21 cellular contexts compared by ENCODE assay signal in the genomic region with DNA sequence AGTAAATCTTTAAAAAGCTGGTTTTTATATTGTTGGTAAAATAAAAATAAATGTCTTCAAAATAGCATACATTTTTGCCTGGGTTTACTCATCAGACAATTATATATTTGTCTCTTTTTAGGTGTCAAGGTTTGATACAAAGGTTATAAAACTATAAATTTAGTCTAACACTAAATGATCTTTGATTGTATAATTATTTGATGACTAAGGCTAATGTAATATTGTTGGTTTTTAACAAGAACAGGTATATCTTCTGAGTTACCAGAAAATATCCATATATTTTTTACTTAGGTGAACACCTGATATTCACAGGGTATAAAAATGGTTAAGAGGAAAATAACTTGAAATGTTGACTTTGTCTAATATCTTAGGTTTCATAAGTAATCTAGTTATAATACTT.
DNase-seq lines count a peak whose midpoint lies in the region; ATAC-seq, FAIRE-seq and TF ChIP-seq lines count a peak whose summit lies in the region.
"Had no signal": no experiment of that assay in that cellular context is flagged by ENCODE, and none has a peak within 500 bp of the region (broad histone marks: within the 10 kb centered on the region; RNA-seq: fewer than 3 reads in every experiment).

No MANE protein-coding gene starts in this region.

- dilution Hi-C loops in IMR-90 (cut with HindIII; ENCODE audit: low sequenced_read_pairs, unreplicated experiment) = no loop called here

- DNase-seq in A549 (ENCODE audit: low read depth in 1 of 2, low spot score in 1 of 2) (no peak), IMR-90 (no peak), pancreas (no peak), midbrain (lab: John Stamatoyannopoulos, UW) (no peak), HT-29 (ENCODE audit: low spot score) (no peak), lower leg skin (ENCODE audit: low spot score in 2 of 2) (no peak)
- DNase-seq: 8988T; AML-193; Caco-2; Calu3; CD4-positive, alpha-beta T cell; CD8-positive, alpha-beta T cell; DMS79 treated with DMSO at 0.1 percent for 48 hours; GF-D8 had no signal

- no peak for ATAC-seq in A549
- no peak for ATAC-seq in IMR-90 (ENCODE audit: low read depth)
- ATAC-seq in pancreas = no peak
- no peak for ATAC-seq in HG03460 (IDR thresholded peaks at IDR 0.05; ENCODE audit: unreplicated experiment)
- ATAC-seq: CD8-positive, alpha-beta T cell had no signal

- H2BK15ac ChIP-seq in IMR-90 (ENCODE audit: low read depth, low read length) = no peak overlapping the region

- no peak overlapping the region for H2BK5ac ChIP-seq in IMR-90 (ENCODE audit: low read depth, low read length, poor library complexity, severe bottlenecking)

- no peaks in the 10 kb centered on the region for H3K9me1 ChIP-seq in IMR-90 (ENCODE audit: insufficient read depth, low read length)

- H3K4me3 ChIP-seq in A549 = no peak overlapping the region
- H3K4me3 ChIP-seq in IMR-90 (ENCODE audit: insufficient read depth, low read depth, low read length) = no peak overlapping the region
- H3K4me3 ChIP-seq in pancreas = no peak overlapping the region
- H3K4me3 ChIP-seq in lower leg skin (ENCODE audit: low read depth, poor library complexity, severe bottlenecking) = no peak overlapping the region
- H3K4me3 ChIP-seq: BLaER1 treated with 17β-estradiol and CSF1 and Interleukin-3, amounts not matched to agents 10 nM and 100 nM had no signal

- POLR2A ChIA-PET in A549 (lab: Yijun Ruan, JAX) (no interaction called here), IMR-90 (lab: Charles Lee; ENCODE audit: unreplicated experiment) (no interaction called here)

- no peak overlapping the region for H3K4ac ChIP-seq in IMR-90 (ENCODE audit: low read depth, low read length)

- no peak overlapping the region for H4K5ac ChIP-seq in IMR-90 (ENCODE audit: low read depth, low read length)

- H3K27me3 ChIP-seq in IMR-90 (ENCODE audit: control insufficient read depth, insufficient read depth, low read length) (no peaks in the 10 kb centered on the region), pancreas (no peaks in the 10 kb centered on the region)
- H3K27me3 ChIP-seq: BLaER1 treated with 17β-estradiol and CSF1 and Interleukin-3, amounts not matched to agents 10 nM and 100 nM had no signal

- H4K8ac ChIP-seq in IMR-90 (ENCODE audit: low read depth in 2 of 2, low read length in 2 of 2) = no peak overlapping the region

- H3K4me1 ChIP-seq in A549 (no peaks in the 10 kb centered on the region), IMR-90 (ENCODE audit: control insufficient read depth, insufficient read depth, low read length) (no peaks in the 10 kb centered on the region), pancreas (no peaks in the 10 kb centered on the region)
- H3K4me1 ChIP-seq: BLaER1 treated with 17β-estradiol and CSF1 and Interleukin-3, amounts not matched to agents 10 nM and 100 nM; Caco-2 had no signal

- no peaks in the 10 kb centered on the region for H3K79me1 ChIP-seq in IMR-90 (ENCODE audit: low read depth in 1 of 2, low read length in 2 of 2)

- no peak overlapping the region for H2AK5ac ChIP-seq in IMR-90 (ENCODE audit: low read depth, low read length)

- H3K9me3 ChIP-seq in A549 (peaks cover 18% of the 10 kb centered on the region), IMR-90 (ENCODE audit: control insufficient read depth, insufficient read depth, low read length) (peaks cover 19% of the 10 kb centered on the region), pancreas (no peaks in the 10 kb centered on the region)

- H3K4me2 ChIP-seq in A549 = no peak overlapping the region
- H3K4me2 ChIP-seq in IMR-90 (ENCODE audit: low read depth, low read length) = no peak overlapping the region
- H3K4me2 ChIP-seq: BLaER1 treated with 17β-estradiol and CSF1 and Interleukin-3, amounts not matched to agents 10 nM and 100 nM had no signal

- intact Hi-C loops in IMR-90 (cut with micrococcal nuclease) = no loop called here
- intact Hi-C loops in pancreas (cut with DNase I) = no loop called here
- intact Hi-C loops in lower leg skin (cut with DNase I; ENCODE audit: low total_unique reads) = no loop called here

- H3K27ac ChIP-seq in A549 = no peak overlapping the region
- no peak overlapping the region for H3K27ac ChIP-seq in IMR-90 (ENCODE audit: insufficient read depth, low read length)
- no peak overlapping the region for H3K27ac ChIP-seq in pancreas
- H3K27ac ChIP-seq: BLaER1 treated with 17β-estradiol and CSF1 and Interleukin-3, amounts not matched to agents 10 nM and 100 nM; C4-2B had no signal

- H3K18ac ChIP-seq in IMR-90 (ENCODE audit: low read depth, low read length) = no peak overlapping the region

- CTCF ChIA-PET in A549 (lab: Yijun Ruan, JAX) (no interaction called here), IMR-90 (lab: Yijun Ruan, JAX) (no interaction called here)

- no peak overlapping the region for H2BK20ac ChIP-seq in IMR-90 (ENCODE audit: low read depth, low read length)

- H3K36me3 ChIP-seq in IMR-90 (ENCODE audit: control insufficient read depth, insufficient read depth, low read length) (peaks cover 1% of the 10 kb centered on the region; the same call in 1 of the 2 replicates), pancreas (no peaks in the 10 kb centered on the region)

- H3K56ac ChIP-seq in IMR-90 (ENCODE audit: extremely low read depth, insufficient read depth, low read length) = no peak overlapping the region

- TF ChIP-seq POLR2A in A549 (IDR thresholded peaks at IDR 0.05; ENCODE audit: low read length) = no peak
- TF ChIP-seq POLR2A in IMR-90 (IDR thresholded peaks at IDR 0.05; ENCODE audit: low read depth, low read length) = no peak
- no peak for TF ChIP-seq POLR2A in lower leg skin (IDR thresholded peaks at IDR 0.05)

- TF ChIP-seq RAD21 in A549 (conservative IDR thresholded peaks at IDR 0.05 in 1 of 2, IDR thresholded peaks at IDR 0.05 in 1 of 2) = no peak
- TF ChIP-seq RAD21 in IMR-90 (IDR thresholded peaks at IDR 0.05; ENCODE audit: low read length) = no peak

- no TSS peak for BruUV-seq in IMR-90 (replicated peaks; lab: Mats Ljungman, UMichigan)

- TF ChIP-seq CTCF in A549 (IDR thresholded peaks at IDR 0.05) = no peak
- TF ChIP-seq CTCF in IMR-90 (conservative IDR thresholded peaks at IDR 0.05; ENCODE audit: low read depth, low read length) = no peak
- no peak for TF ChIP-seq CTCF in pancreas (IDR thresholded peaks at IDR 0.05)
- TF ChIP-seq CTCF in lower leg skin (IDR thresholded peaks at IDR 0.05) = no peak

- no peaks in the 10 kb centered on the region for H4K20me1 ChIP-seq in IMR-90 (ENCODE audit: insufficient read depth, low read length)
- H4K20me1 ChIP-seq: BLaER1 treated with 17β-estradiol and CSF1 and Interleukin-3, amounts not matched to agents 10 nM and 100 nM had no signal

- no peak overlapping the region for H3K9ac ChIP-seq in IMR-90 (ENCODE audit: low read depth, low read length)
- H3K9ac ChIP-seq: BLaER1 treated with 17β-estradiol and CSF1 and Interleukin-3, amounts not matched to agents 10 nM and 100 nM had no signal

- FAIRE-seq in A549 (lab: Jason Lieb, UNC) (no peak), colon (lab: Jason Lieb, UNC) (peak; percentile 96), pancreas (lab: Jason Lieb, UNC) (peak; percentile 88)
- FAIRE-seq: D721Med, GM12891, GM19239 had no signal

- no peak overlapping the region for H2AK9ac ChIP-seq in IMR-90 (replicated peaks; ENCODE audit: low read depth, low read length, poor library complexity)

- no peak overlapping the region for H4K91ac ChIP-seq in IMR-90 (ENCODE audit: insufficient read depth, low read depth, low read length)

- TF ChIP-seq EP300 in A549 (IDR thresholded peaks at IDR 0.05) = no peak

- no peak overlapping the region for H3K14ac ChIP-seq in IMR-90 (replicated peaks; ENCODE audit: low read depth, low read length)

- H2AFZ ChIP-seq in IMR-90 (replicated peaks; ENCODE audit: low read length, poor library complexity) = no peak overlapping the region

- no peak overlapping the region for H2BK120ac ChIP-seq in IMR-90 (ENCODE audit: low read depth, low read length)

- H3K23ac ChIP-seq in IMR-90 (ENCODE audit: low read depth, low read length) = no peak overlapping the region

- in situ Hi-C loops in IMR-90 (cut with MboI; ENCODE audit: low sequenced_read_pairs) = no loop called here

TF ChIP-seq in A549, 52 proteins besides CTCF, POLR2A, EP300 and RAD21 (continues in another document):
- TF ChIP-seq, protein P1, sequence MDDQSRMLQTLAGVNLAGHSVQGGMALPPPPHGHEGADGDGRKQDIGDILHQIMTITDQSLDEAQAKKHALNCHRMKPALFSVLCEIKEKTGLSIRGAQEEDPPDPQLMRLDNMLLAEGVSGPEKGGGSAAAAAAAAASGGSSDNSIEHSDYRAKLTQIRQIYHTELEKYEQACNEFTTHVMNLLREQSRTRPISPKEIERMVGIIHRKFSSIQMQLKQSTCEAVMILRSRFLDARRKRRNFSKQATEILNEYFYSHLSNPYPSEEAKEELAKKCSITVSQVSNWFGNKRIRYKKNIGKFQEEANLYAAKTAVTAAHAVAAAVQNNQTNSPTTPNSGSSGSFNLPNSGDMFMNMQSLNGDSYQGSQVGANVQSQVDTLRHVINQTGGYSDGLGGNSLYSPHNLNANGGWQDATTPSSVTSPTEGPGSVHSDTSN (IDR thresholded peaks at IDR 0.05) = no peak
- TF ChIP-seq ZNF302 (CRISPR knock-in tag; IDR thresholded peaks at IDR 0.05) (no peak), CHD4 (IDR thresholded peaks at IDR 0.05; ENCODE audit: borderline replicate concordance) (no peak), MYC (IDR thresholded peaks at IDR 0.05; ENCODE audit: borderline replicate concordance, low read length) (no peak), MAFK (IDR thresholded peaks at IDR 0.05; ENCODE audit: partially characterized antibody) (peak; percentile 35), ESRRA (IDR thresholded peaks at IDR 0.05; ENCODE audit: borderline replicate concordance, low read length) (no peak)

TF ChIP-seq in IMR-90, 13 proteins besides CTCF, POLR2A, EP300 and RAD21:
- TF ChIP-seq MAFK (IDR thresholded peaks at IDR 0.05; ENCODE audit: low read depth, low read length) = peak; percentile 67
- no peak for TF ChIP-seq CEBPB (IDR thresholded peaks at IDR 0.05; ENCODE audit: low read depth, low read length)
